1 cellular context compared by ENCODE assay signal in the genomic region with DNA sequence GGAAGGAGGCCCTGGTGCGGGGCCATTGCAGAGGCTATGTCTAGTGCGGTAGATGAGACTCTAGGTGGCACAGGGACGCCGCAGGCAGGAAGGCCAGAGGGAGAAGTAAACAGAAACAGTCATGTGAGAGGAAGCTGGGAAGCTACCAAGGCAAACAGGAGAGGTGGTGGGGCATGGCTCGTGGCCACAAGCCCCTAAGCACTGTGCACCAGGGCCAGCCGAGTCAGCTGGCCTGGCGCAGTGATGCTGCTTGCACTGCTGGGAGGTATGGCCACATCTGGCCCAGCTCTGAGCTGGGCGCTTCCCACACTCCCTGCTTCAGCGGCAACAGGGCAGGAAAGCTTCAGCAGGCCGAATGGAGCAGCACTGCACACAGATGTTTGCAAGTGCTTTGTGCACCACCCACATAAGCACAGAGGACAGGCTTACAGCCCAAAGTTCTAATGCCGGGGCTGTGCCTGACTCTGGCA.
A peak's percentile ranks its signal among the peaks of the same experiment; 100 is the strongest.
TF ChIP-seq lines count a peak whose summit lies in the region.

No MANE protein-coding gene starts in this region.

TF ChIP-seq in HepG2, 621 proteins besides CTCF, POLR2A, EP300 and RAD21 (continued from another document and continues in another):
- TF ChIP-seq, protein P1, sequence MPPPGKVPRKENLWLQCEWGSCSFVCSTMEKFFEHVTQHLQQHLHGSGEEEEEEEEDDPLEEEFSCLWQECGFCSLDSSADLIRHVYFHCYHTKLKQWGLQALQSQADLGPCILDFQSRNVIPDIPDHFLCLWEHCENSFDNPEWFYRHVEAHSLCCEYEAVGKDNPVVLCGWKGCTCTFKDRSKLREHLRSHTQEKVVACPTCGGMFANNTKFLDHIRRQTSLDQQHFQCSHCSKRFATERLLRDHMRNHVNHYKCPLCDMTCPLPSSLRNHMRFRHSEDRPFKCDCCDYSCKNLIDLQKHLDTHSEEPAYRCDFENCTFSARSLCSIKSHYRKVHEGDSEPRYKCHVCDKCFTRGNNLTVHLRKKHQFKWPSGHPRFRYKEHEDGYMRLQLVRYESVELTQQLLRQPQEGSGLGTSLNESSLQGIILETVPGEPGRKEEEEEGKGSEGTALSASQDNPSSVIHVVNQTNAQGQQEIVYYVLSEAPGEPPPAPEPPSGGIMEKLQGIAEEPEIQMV (CRISPR knock-in tag; IDR thresholded peaks at IDR 0.05; ENCODE audit: low read depth), result no peak
- TF ChIP-seq, protein P2, sequence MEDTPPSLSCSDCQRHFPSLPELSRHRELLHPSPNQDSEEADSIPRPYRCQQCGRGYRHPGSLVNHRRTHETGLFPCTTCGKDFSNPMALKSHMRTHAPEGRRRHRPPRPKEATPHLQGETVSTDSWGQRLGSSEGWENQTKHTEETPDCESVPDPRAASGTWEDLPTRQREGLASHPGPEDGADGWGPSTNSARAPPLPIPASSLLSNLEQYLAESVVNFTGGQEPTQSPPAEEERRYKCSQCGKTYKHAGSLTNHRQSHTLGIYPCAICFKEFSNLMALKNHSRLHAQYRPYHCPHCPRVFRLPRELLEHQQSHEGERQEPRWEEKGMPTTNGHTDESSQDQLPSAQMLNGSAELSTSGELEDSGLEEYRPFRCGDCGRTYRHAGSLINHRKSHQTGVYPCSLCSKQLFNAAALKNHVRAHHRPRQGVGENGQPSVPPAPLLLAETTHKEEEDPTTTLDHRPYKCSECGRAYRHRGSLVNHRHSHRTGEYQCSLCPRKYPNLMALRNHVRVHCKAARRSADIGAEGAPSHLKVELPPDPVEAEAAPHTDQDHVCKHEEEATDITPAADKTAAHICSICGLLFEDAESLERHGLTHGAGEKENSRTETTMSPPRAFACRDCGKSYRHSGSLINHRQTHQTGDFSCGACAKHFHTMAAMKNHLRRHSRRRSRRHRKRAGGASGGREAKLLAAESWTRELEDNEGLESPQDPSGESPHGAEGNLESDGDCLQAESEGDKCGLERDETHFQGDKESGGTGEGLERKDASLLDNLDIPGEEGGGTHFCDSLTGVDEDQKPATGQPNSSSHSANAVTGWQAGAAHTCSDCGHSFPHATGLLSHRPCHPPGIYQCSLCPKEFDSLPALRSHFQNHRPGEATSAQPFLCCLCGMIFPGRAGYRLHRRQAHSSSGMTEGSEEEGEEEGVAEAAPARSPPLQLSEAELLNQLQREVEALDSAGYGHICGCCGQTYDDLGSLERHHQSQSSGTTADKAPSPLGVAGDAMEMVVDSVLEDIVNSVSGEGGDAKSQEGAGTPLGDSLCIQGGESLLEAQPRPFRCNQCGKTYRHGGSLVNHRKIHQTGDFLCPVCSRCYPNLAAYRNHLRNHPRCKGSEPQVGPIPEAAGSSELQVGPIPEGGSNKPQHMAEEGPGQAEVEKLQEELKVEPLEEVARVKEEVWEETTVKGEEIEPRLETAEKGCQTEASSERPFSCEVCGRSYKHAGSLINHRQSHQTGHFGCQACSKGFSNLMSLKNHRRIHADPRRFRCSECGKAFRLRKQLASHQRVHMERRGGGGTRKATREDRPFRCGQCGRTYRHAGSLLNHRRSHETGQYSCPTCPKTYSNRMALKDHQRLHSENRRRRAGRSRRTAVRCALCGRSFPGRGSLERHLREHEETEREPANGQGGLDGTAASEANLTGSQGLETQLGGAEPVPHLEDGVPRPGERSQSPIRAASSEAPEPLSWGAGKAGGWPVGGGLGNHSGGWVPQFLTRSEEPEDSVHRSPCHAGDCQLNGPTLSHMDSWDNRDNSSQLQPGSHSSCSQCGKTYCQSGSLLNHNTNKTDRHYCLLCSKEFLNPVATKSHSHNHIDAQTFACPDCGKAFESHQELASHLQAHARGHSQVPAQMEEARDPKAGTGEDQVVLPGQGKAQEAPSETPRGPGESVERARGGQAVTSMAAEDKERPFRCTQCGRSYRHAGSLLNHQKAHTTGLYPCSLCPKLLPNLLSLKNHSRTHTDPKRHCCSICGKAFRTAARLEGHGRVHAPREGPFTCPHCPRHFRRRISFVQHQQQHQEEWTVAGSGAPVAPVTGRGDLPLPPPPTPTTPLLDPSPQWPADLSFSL (CRISPR knock-in tag; IDR thresholded peaks at IDR 0.05), result no peak
- TF ChIP-seq RNF2 (conservative IDR thresholded peaks at IDR 0.05; ENCODE audit: low read depth) (no peak), STAG1 (CRISPR knock-in tag; IDR thresholded peaks at IDR 0.05) (peak; percentile 37), ZNF556 (CRISPR knock-in tag; IDR thresholded peaks at IDR 0.05; ENCODE audit: borderline replicate concordance) (0 out of 2 replicates have a peak, but pooled peaks have one; percentile 58), TAF1 (CRISPR knock-in tag; IDR thresholded peaks at IDR 0.05) (no peak), POGZ (CRISPR knock-in tag; IDR thresholded peaks at IDR 0.05) (0 out of 2 replicates have a peak, but pooled peaks have one; percentile 7), KMT2A (CRISPR knock-in tag; IDR thresholded peaks at IDR 0.05) (no peak), ZMYM4 (CRISPR knock-in tag; IDR thresholded peaks at IDR 0.05) (peak; percentile 43; the same call in 1 of the 2 replicates), ERF (CRISPR knock-in tag; IDR thresholded peaks at IDR 0.05) (no peak), ZNF746 (CRISPR knock-in tag; IDR thresholded peaks at IDR 0.05) (no peak), SRSF1 (optimal IDR thresholded peaks at IDR 0.05; ENCODE audit: low read depth, low read length) (no peak), MEIS1 (CRISPR knock-in tag; IDR thresholded peaks at IDR 0.05; ENCODE audit: borderline replicate concordance) (0 out of 2 replicates have a peak, but pooled peaks have one; percentile 40), ZNF713 (CRISPR knock-in tag; IDR thresholded peaks at IDR 0.05) (no peak), ZSCAN22 (CRISPR knock-in tag; IDR thresholded peaks at IDR 0.05) (no peak), ZNF678 (CRISPR knock-in tag; IDR thresholded peaks at IDR 0.05) (no peak), ZNF572 (CRISPR knock-in tag; IDR thresholded peaks at IDR 0.05) (no peak), MED1 (CRISPR knock-in tag; IDR thresholded peaks at IDR 0.05) (no peak), CC2D1A (CRISPR knock-in tag; IDR thresholded peaks at IDR 0.05) (no peak), HOXA5 (CRISPR knock-in tag; IDR thresholded peaks at IDR 0.05) (no peak), SAP130 (CRISPR knock-in tag; IDR thresholded peaks at IDR 0.05; ENCODE audit: low read depth) (peak; percentile 39), KLF6 (CRISPR knock-in tag; IDR thresholded peaks at IDR 0.05) (no peak), RXRB (CRISPR knock-in tag; IDR thresholded peaks at IDR 0.05; ENCODE audit: borderline replicate concordance) (no peak), NFE2L2 (IDR thresholded peaks at IDR 0.05; ENCODE audit: low read length) (no peak), ZNF883 (CRISPR knock-in tag; IDR thresholded peaks at IDR 0.05; ENCODE audit: not compliant biosample characterization) (no peak), ZNF530 (CRISPR knock-in tag; IDR thresholded peaks at IDR 0.05; ENCODE audit: low read depth) (no peak), FOXJ3 (CRISPR knock-in tag; IDR thresholded peaks at IDR 0.05; ENCODE audit: borderline replicate concordance) (no peak), ZNF235 (CRISPR knock-in tag; IDR thresholded peaks at IDR 0.05; ENCODE audit: borderline replicate concordance) (no peak), CEBPB (IDR thresholded peaks at IDR 0.05; ENCODE audit: borderline replicate concordance, low read depth, low read length) (no peak), GTF2F1 (IDR thresholded peaks at IDR 0.05; ENCODE audit: low read length) (no peak), YEATS2 (CRISPR knock-in tag; IDR thresholded peaks at IDR 0.05; ENCODE audit: borderline replicate concordance) (no peak), JARID2 (CRISPR knock-in tag; IDR thresholded peaks at IDR 0.05; ENCODE audit: insufficient replicate concordance) (no peak)
- TF ChIP-seq, protein P3, sequence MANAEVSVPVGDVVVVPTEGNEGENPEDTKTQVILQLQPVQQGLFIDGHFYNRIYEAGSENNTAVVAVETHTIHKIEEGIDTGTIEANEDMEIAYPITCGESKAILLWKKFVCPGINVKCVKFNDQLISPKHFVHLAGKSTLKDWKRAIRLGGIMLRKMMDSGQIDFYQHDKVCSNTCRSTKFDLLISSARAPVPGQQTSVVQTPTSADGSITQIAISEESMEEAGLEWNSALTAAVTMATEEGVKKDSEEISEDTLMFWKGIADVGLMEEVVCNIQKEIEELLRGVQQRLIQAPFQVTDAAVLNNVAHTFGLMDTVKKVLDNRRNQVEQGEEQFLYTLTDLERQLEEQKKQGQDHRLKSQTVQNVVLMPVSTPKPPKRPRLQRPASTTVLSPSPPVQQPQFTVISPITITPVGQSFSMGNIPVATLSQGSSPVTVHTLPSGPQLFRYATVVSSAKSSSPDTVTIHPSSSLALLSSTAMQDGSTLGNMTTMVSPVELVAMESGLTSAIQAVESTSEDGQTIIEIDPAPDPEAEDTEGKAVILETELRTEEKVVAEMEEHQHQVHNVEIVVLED (CRISPR knock-in tag; IDR thresholded peaks at IDR 0.05; ENCODE audit: borderline replicate concordance), result no peak
- TF ChIP-seq, protein P4, sequence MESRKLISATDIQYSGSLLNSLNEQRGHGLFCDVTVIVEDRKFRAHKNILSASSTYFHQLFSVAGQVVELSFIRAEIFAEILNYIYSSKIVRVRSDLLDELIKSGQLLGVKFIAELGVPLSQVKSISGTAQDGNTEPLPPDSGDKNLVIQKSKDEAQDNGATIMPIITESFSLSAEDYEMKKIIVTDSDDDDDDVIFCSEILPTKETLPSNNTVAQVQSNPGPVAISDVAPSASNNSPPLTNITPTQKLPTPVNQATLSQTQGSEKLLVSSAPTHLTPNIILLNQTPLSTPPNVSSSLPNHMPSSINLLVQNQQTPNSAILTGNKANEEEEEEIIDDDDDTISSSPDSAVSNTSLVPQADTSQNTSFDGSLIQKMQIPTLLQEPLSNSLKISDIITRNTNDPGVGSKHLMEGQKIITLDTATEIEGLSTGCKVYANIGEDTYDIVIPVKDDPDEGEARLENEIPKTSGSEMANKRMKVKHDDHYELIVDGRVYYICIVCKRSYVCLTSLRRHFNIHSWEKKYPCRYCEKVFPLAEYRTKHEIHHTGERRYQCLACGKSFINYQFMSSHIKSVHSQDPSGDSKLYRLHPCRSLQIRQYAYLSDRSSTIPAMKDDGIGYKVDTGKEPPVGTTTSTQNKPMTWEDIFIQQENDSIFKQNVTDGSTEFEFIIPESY (CRISPR knock-in tag; IDR thresholded peaks at IDR 0.05), result no peak
- TF ChIP-seq, protein P5, sequence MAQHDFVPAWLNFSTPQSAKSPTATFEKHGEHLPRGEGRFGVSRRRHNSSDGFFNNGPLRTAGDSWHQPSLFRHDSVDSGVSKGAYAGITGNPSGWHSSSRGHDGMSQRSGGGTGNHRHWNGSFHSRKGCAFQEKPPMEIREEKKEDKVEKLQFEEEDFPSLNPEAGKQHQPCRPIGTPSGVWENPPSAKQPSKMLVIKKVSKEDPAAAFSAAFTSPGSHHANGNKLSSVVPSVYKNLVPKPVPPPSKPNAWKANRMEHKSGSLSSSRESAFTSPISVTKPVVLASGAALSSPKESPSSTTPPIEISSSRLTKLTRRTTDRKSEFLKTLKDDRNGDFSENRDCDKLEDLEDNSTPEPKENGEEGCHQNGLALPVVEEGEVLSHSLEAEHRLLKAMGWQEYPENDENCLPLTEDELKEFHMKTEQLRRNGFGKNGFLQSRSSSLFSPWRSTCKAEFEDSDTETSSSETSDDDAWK (CRISPR knock-in tag; IDR thresholded peaks at IDR 0.05), result no peak
- TF ChIP-seq, protein P6, sequence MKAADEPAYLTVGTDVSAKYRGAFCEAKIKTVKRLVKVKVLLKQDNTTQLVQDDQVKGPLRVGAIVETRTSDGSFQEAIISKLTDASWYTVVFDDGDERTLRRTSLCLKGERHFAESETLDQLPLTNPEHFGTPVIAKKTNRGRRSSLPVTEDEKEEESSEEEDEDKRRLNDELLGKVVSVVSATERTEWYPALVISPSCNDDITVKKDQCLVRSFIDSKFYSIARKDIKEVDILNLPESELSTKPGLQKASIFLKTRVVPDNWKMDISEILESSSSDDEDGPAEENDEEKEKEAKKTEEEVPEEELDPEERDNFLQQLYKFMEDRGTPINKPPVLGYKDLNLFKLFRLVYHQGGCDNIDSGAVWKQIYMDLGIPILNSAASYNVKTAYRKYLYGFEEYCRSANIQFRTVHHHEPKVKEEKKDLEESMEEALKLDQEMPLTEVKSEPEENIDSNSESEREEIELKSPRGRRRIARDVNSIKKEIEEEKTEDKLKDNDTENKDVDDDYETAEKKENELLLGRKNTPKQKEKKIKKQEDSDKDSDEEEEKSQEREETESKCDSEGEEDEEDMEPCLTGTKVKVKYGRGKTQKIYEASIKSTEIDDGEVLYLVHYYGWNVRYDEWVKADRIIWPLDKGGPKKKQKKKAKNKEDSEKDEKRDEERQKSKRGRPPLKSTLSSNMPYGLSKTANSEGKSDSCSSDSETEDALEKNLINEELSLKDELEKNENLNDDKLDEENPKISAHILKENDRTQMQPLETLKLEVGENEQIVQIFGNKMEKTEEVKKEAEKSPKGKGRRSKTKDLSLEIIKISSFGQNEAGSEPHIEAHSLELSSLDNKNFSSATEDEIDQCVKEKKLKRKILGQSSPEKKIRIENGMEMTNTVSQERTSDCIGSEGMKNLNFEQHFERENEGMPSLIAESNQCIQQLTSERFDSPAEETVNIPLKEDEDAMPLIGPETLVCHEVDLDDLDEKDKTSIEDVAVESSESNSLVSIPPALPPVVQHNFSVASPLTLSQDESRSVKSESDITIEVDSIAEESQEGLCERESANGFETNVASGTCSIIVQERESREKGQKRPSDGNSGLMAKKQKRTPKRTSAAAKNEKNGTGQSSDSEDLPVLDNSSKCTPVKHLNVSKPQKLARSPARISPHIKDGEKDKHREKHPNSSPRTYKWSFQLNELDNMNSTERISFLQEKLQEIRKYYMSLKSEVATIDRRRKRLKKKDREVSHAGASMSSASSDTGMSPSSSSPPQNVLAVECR (CRISPR knock-in tag; IDR thresholded peaks at IDR 0.05; ENCODE audit: borderline replicate concordance), result peak; percentile 35; the same call in 1 of the 2 replicates
- TF ChIP-seq, protein P7, sequence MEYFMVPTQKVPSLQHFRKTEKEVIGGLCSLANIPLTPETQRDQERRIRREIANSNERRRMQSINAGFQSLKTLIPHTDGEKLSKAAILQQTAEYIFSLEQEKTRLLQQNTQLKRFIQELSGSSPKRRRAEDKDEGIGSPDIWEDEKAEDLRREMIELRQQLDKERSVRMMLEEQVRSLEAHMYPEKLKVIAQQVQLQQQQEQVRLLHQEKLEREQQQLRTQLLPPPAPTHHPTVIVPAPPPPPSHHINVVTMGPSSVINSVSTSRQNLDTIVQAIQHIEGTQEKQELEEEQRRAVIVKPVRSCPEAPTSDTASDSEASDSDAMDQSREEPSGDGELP (IDR thresholded peaks at IDR 0.05; ENCODE audit: borderline replicate concordance, low read depth), result peak; percentile 35; the same call in 1 of the 2 replicates
- TF ChIP-seq, protein P8, sequence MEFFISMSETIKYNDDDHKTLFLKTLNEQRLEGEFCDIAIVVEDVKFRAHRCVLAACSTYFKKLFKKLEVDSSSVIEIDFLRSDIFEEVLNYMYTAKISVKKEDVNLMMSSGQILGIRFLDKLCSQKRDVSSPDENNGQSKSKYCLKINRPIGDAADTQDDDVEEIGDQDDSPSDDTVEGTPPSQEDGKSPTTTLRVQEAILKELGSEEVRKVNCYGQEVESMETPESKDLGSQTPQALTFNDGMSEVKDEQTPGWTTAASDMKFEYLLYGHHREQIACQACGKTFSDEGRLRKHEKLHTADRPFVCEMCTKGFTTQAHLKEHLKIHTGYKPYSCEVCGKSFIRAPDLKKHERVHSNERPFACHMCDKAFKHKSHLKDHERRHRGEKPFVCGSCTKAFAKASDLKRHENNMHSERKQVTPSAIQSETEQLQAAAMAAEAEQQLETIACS (CRISPR knock-in tag; IDR thresholded peaks at IDR 0.05), result no peak
- TF ChIP-seq, protein P9, sequence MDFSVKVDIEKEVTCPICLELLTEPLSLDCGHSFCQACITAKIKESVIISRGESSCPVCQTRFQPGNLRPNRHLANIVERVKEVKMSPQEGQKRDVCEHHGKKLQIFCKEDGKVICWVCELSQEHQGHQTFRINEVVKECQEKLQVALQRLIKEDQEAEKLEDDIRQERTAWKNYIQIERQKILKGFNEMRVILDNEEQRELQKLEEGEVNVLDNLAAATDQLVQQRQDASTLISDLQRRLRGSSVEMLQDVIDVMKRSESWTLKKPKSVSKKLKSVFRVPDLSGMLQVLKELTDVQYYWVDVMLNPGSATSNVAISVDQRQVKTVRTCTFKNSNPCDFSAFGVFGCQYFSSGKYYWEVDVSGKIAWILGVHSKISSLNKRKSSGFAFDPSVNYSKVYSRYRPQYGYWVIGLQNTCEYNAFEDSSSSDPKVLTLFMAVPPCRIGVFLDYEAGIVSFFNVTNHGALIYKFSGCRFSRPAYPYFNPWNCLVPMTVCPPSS (IDR thresholded peaks at IDR 0.05), result no peak
